In genomic region chr20:40668449-40669228, GRCh38 we compare ENCODE assay signal across 17 cellular contexts. TPM values are rescaled to one million over a fixed set of nuclear protein-coding genes. Genes with fewer than 3 reads are reported as not detected.
DNase-seq lines count a peak whose midpoint lies in the region; ATAC-seq and TF ChIP-seq lines count a peak whose summit lies in the region.
"Had no signal": no experiment of that assay in that cellular context is flagged by ENCODE, and none has a peak within 500 bp of the region (broad histone marks: within the 10 kb centered on the region; RNA-seq: fewer than 3 reads in every experiment).

No MANE protein-coding gene starts in this region.

- intact Hi-C loops in uterus (cut with DNase I; ENCODE audit: low total_unique reads) = no loop called here

- peaks cover 7 to 19% of the 10 kb centered on the region in 2 donors for H3K27me3 Mint-ChIP-seq in stimulated activated naive B cell treated with anti-CD40 and anti-IgM and Interleukin-4, amounts not matched to agents 10 μg/mL and 1 μg/mL and 100 μg/mL, for 72 hours

- H3K27me3 ChIP-seq in uterus = no peaks in the 10 kb centered on the region
- H3K27me3 ChIP-seq: right atrium auricular region had no signal

- H3K27ac ChIP-seq in uterus = no peak overlapping the region
- H3K27ac ChIP-seq: right atrium auricular region had no signal

- H3K9me3 ChIP-seq in uterus = no peaks in the 10 kb centered on the region
- H3K9me3 ChIP-seq: right atrium auricular region had no signal

- no peaks in the 10 kb centered on the region for H3K4me1 Mint-ChIP-seq in stimulated activated naive B cell treated with anti-CD40 and anti-IgM and Interleukin-4, amounts not matched to agents 10 μg/mL and 1 μg/mL and 100 μg/mL, for 72 hours
- H3K4me1 Mint-ChIP-seq: T-helper 17 cell had no signal

- H3K36me3 ChIP-seq in uterus = no peaks in the 10 kb centered on the region
- H3K36me3 ChIP-seq: right atrium auricular region had no signal

- TF ChIP-seq CTCF in uterus (IDR thresholded peaks at IDR 0.05) = no peak

- H3K9me3 Mint-ChIP-seq in stimulated activated naive B cell treated with anti-CD40 and anti-IgM and Interleukin-4, amounts not matched to agents 10 μg/mL and 1 μg/mL and 100 μg/mL, for 72 hours = peaks cover 0 to 2% of the 10 kb centered on the region in 2 donors
- H3K9me3 Mint-ChIP-seq: activated T-helper 2 cell treated with anti-CD3 and anti-CD28 coated beads, Interferon-gamma antibody, Interleukin-2, Interleukin-4, amounts not matched to agents 10 μg/mL and 5 μg/mL and 100 μg/mL, durations not matched to agents 14 hours and 24 hours and 36 hours; CD4-positive, alpha-beta T cell had no signal

- no peak for ATAC-seq in HG03342 (IDR thresholded peaks at IDR 0.05; ENCODE audit: unreplicated experiment)
- ATAC-seq in stimulated activated naive B cell treated with anti-CD40 and anti-IgM and Interleukin-4, amounts not matched to agents 10 μg/mL and 1 μg/mL and 100 μg/mL, for 72 hours (replicated peaks) = no peak
- ATAC-seq: activated CD4-positive, CD25-positive, alpha-beta regulatory T cell treated with anti-CD3 and anti-CD28 coated beads, Interleukin-2, amount 50 U/mL, for 24 hours; effector memory CD8-positive, alpha-beta T cell; T-helper 17 cell had no signal

- no peak overlapping the region for H3K27ac Mint-ChIP-seq in stimulated activated naive B cell treated with anti-CD40 and anti-IgM and Interleukin-4, amounts not matched to agents 10 μg/mL and 1 μg/mL and 100 μg/mL, for 72 hours
- H3K27ac Mint-ChIP-seq: activated T-helper 2 cell treated with anti-CD3 and anti-CD28 coated beads, Interferon-gamma antibody, Interleukin-2, Interleukin-4, amounts not matched to agents 10 μg/mL and 5 μg/mL and 100 μg/mL, durations not matched to agents 14 hours and 24 hours and 36 hours; CD4-positive, alpha-beta T cell; effector memory CD8-positive, alpha-beta T cell; T-helper 17 cell had no signal

- H3K4me3 Mint-ChIP-seq in stimulated activated naive B cell treated with anti-CD40 and anti-IgM and Interleukin-4, amounts not matched to agents 10 μg/mL and 1 μg/mL and 100 μg/mL, for 72 hours = no peak overlapping the region
- H3K4me3 Mint-ChIP-seq: CD4-positive, alpha-beta T cell; effector memory CD8-positive, alpha-beta T cell; T-helper 17 cell had no signal

- peak; percentile 31 for DNase-seq in AG08395 (ENCODE audit: low spot score)
- peak; percentile 45 for DNase-seq in HT-29 (ENCODE audit: low spot score)
- peak; percentile 35 for DNase-seq in T1000 (lab: John Stamatoyannopoulos, UW)
- DNase-seq in kidney tubule cell (ENCODE audit: low spot score) = peak; percentile 30
- no peak for DNase-seq in effector CD8-positive, alpha-beta T cell (lab: John Stamatoyannopoulos, UW)
- no peak for DNase-seq in uterus
- DNase-seq in stimulated activated naive B cell treated with anti-CD40 and anti-IgM and Interleukin-4, amounts not matched to agents 10 μg/mL and 1 μg/mL and 100 μg/mL, for 72 hours = no peak
- DNase-seq: CD4-positive, alpha-beta T cell; effector memory CD8-positive, alpha-beta T cell; NCI-H1092 treated with DMSO at 0.1 percent for 48 hours; NCI-H2171 treated with DMSO at 0.1 percent for 48 hours; NCI-H774; T-helper 17 cell had no signal

- H3K4me1 ChIP-seq in uterus = no peaks in the 10 kb centered on the region
- H3K4me1 ChIP-seq: right atrium auricular region had no signal

- H3K36me3 Mint-ChIP-seq in stimulated activated naive B cell treated with anti-CD40 and anti-IgM and Interleukin-4, amounts not matched to agents 10 μg/mL and 1 μg/mL and 100 μg/mL, for 72 hours = no peaks in the 10 kb centered on the region

- H3K4me3 ChIP-seq in uterus = no peak overlapping the region
- H3K4me3 ChIP-seq: right atrium auricular region had no signal

- no peak for TF ChIP-seq POLR2A in uterus (IDR thresholded peaks at IDR 0.05)

RNA-seq across cellular contexts. Expression of gene MAFB, which starts 20.4 kb away (rescaled TPM):
- total RNA-seq in HT-29 (2014; rRNA removed; shearing (Covaris generic)) = 0.53 and 0.76 TPM in 2 replicates
- total RNA-seq in uterus = 10 to 100 TPM; 10.0 to 38.2 (median 19.0) TPM

Comparison
In these comparisons a context has a peak if more than half of its experiments do, and no peak if none do; other contexts are left out.
1. DNase-seq: peak in AG08395 (single experiment), HT-29 (single experiment), T1000 (single experiment) and kidney tubule cell (single experiment); none in effector CD8-positive, alpha-beta T cell (single experiment), uterus (0 of 2) and stimulated activated naive B cell treated with anti-CD40 and anti-IgM and Interleukin-4, amounts not matched to agents 10 μg/mL and 1 μg/mL and 100 μg/mL, for 72 hours (single experiment).